In the genomic region with DNA sequence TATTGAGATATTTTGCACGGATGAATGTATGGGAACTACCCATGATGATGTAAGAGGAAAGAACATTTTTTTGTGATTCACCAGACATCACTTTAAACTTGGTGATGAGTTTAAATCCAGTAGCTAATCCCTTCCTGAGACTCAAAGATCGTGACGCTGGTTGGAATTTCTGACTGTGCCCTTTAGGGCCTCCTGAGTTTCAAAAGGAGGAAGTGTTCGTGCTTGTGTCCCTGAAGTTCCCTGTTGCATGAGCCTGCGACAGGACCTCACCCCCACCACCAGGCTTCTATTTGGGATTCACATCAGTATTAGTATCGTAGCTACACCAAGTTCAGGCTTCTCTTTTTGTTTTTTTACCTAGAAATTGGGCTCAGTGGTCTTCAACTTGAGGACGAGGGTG, we compare ENCODE assay signal across 1 cellular context.
TF ChIP-seq lines count a peak whose summit lies in the region.

No MANE protein-coding gene starts in this region.

TF ChIP-seq in GM23338, 12 proteins besides CTCF, POLR2A, EP300 and RAD21 (continued from another document):
- TF ChIP-seq, protein P1, sequence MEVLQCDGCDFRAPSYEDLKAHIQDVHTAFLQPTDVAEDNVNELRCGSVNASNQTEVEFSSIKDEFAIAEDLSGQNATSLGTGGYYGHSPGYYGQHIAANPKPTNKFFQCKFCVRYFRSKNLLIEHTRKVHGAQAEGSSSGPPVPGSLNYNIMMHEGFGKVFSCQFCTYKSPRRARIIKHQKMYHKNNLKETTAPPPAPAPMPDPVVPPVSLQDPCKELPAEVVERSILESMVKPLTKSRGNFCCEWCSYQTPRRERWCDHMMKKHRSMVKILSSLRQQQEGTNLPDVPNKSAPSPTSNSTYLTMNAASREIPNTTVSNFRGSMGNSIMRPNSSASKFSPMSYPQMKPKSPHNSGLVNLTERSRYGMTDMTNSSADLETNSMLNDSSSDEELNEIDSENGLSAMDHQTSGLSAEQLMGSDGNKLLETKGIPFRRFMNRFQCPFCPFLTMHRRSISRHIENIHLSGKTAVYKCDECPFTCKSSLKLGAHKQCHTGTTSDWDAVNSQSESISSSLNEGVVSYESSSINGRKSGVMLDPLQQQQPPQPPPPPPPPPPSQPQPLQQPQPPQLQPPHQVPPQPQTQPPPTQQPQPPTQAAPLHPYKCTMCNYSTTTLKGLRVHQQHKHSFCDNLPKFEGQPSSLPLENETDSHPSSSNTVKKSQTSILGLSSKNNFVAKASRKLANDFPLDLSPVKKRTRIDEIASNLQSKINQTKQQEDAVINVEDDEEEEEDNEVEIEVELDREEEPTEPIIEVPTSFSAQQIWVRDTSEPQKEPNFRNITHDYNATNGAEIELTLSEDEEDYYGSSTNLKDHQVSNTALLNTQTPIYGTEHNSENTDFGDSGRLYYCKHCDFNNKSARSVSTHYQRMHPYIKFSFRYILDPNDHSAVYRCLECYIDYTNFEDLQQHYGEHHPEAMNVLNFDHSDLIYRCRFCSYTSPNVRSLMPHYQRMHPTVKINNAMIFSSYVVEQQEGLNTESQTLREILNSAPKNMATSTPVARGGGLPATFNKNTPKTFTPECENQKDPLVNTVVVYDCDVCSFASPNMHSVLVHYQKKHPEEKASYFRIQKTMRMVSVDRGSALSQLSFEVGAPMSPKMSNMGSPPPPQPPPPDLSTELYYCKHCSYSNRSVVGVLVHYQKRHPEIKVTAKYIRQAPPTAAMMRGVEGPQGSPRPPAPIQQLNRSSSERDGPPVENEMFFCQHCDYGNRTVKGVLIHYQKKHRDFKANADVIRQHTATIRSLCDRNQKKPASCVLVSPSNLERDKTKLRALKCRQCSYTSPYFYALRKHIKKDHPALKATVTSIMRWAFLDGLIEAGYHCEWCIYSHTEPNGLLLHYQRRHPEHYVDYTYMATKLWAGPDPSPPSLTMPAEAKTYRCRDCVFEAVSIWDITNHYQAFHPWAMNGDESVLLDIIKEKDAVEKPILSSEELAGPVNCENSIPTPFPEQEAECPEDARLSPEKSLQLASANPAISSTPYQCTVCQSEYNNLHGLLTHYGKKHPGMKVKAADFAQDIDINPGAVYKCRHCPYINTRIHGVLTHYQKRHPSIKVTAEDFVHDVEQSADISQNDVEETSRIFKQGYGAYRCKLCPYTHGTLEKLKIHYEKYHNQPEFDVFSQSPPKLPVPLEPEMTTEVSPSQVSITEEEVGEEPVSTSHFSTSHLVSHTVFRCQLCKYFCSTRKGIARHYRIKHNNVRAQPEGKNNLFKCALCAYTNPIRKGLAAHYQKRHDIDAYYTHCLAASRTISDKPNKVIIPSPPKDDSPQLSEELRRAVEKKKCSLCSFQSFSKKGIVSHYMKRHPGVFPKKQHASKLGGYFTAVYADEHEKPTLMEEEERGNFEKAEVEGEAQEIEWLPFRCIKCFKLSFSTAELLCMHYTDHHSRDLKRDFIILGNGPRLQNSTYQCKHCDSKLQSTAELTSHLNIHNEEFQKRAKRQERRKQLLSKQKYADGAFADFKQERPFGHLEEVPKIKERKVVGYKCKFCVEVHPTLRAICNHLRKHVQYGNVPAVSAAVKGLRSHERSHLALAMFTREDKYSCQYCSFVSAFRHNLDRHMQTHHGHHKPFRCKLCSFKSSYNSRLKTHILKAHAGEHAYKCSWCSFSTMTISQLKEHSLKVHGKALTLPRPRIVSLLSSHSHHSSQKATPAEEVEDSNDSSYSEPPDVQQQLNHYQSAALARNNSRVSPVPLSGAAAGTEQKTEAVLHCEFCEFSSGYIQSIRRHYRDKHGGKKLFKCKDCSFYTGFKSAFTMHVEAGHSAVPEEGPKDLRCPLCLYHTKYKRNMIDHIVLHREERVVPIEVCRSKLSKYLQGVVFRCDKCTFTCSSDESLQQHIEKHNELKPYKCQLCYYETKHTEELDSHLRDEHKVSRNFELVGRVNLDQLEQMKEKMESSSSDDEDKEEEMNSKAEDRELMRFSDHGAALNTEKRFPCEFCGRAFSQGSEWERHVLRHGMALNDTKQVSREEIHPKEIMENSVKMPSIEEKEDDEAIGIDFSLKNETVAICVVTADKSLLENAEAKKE (CRISPR knock-in tag; IDR thresholded peaks at IDR 0.05), result no peak
